ENCODE assay signal across 8 cellular contexts in the genomic region with DNA sequence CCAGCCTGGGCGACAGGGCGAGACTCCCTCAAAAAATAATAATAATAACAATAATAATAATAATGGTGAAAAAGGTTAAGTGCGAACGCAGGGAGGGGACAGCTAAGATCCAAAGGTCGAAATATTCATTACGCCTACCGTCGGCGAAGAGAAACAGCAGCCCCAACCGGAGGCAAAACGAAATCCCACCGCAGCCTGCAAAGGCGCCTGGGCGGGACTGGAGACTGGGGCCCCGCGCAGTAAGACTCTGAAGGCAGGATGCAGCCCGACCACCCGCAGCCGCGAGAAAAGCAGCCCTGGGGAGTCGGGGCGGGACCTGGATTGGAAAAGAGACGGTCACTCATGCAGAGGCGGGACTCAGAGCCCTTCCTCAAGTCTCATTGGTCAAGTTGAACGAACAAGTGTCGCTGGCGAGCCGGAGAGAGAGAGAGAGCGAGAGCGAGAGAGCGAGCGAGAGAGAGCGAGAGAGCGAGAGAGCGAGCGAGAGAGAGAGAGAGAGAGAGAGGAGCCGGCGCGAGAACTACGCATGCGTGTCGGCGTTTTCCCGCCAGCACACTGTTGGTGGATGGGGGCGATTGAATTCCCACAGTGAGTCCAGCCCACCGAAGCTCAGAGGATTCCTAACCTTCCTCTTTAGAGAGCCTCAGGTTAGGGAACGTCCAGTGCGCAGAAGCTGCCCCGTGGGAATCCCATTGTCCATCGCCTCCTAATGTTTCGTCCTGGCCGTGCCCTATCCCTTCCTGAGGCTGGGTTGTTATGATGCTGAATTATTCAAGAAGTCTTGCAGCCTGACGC. TPM values are rescaled to one million over a fixed set of nuclear protein-coding genes. Genes with fewer than 3 reads are reported as not detected.
DNase-seq lines count a peak whose midpoint lies in the region; ATAC-seq and FAIRE-seq lines count a peak whose summit lies in the region.

No MANE protein-coding gene starts in this region.

- FAIRE-seq in GM19239 (lab: Jason Lieb, UNC) = peak; percentile 83

- DNase-seq in GM19239 (ENCODE audit: insufficient read length, low spot score) (peak; percentile 88), NCI-H510A treated with DMSO at 0.1 percent for 48 hours (lab: John Stamatoyannopoulos, UW) (peak; percentile 98), left colon (peak; percentile 95 to 98)
- peak; percentile 98 for DNase-seq in activated CD4-positive, alpha-beta T cell treated with anti-CD3 and anti-CD28 coated beads for 36 hours
- peak; percentile 73 to 77 for DNase-seq in stimulated activated CD4-positive, alpha-beta T cell treated with anti-CD3 and anti-CD28 coated beads, Interleukin-1b, Interleukin-23, amount 100 ng/mL, for 4 hours (ENCODE audit: low read depth in 2 of 2)

- H3K27ac Mint-ChIP-seq in activated CD4-positive, alpha-beta T cell treated with anti-CD3 and anti-CD28 coated beads for 36 hours = peak overlapping the region; percentile 90

- H4K20me1 ChIP-seq in BLaER1 treated with 17β-estradiol and CSF1 and Interleukin-3, amounts not matched to agents 10 nM and 100 nM = no peaks in the 10 kb centered on the region

- H3K4me1 Mint-ChIP-seq in activated CD4-positive, alpha-beta T cell treated with anti-CD3 and anti-CD28 coated beads for 36 hours = peaks cover 44% of the 10 kb centered on the region

- H3K27me3 Mint-ChIP-seq in activated CD4-positive, alpha-beta T cell treated with anti-CD3 and anti-CD28 coated beads for 36 hours = peaks cover 2% of the 10 kb centered on the region

- H3K27me3 ChIP-seq in BLaER1 treated with 17β-estradiol and CSF1 and Interleukin-3, amounts not matched to agents 10 nM and 100 nM = no peaks in the 10 kb centered on the region

- H3K4me1 ChIP-seq in BLaER1 treated with 17β-estradiol and CSF1 and Interleukin-3, amounts not matched to agents 10 nM and 100 nM = peaks cover 42 to 55% (median 48%) of the 10 kb centered on the region in 10 experiments

- H3K9me3 Mint-ChIP-seq in activated CD4-positive, alpha-beta T cell treated with anti-CD3 and anti-CD28 coated beads for 36 hours (ENCODE audit: low read depth) = no peaks in the 10 kb centered on the region

- peaks cover 11% of the 10 kb centered on the region for H3K36me3 Mint-ChIP-seq in activated CD4-positive, alpha-beta T cell treated with anti-CD3 and anti-CD28 coated beads for 36 hours (ENCODE audit: low read depth)

- peak; percentile 89 for ATAC-seq in HG03442 (IDR thresholded peaks at IDR 0.05; ENCODE audit: unreplicated experiment)
- peak; percentile 96 for ATAC-seq in activated CD4-positive, alpha-beta T cell treated with anti-CD3 and anti-CD28 coated beads for 36 hours
- ATAC-seq in left colon = peak; percentile 82

- peak overlapping the region; percentile 51 to 90 (median 85); a peak in 21 of 22 replicates for H3K27ac ChIP-seq in BLaER1 treated with 17β-estradiol and CSF1 and Interleukin-3, amounts not matched to agents 10 nM and 100 nM
- peak overlapping the region; percentile 89 for H3K27ac ChIP-seq in cingulate gyrus (ENCODE audit: low read depth, low read length)

- no peaks in the 10 kb centered on the region for H3K9me3 ChIP-seq in BLaER1 treated with 17β-estradiol and CSF1 and Interleukin-3, amounts not matched to agents 10 nM and 100 nM (replicated peaks in 1 of 11)

- CTCF ChIA-PET in activated CD4-positive, alpha-beta T cell treated with anti-CD3 and anti-CD28 coated beads for 36 hours (lab: Charles Lee) = interaction anchor here (0.6 to 1.6 kb wide), 10 partner anchors 17 to 1443 kb away, joined by 3 to 6 read pairs (median 3); partner anchors contain the start of genes CLK2, KRTCAP2, RUSC1 and THBS3

- peaks cover 7 to 32% (median 19%) of the 10 kb centered on the region in 11 experiments; a peak in 20 of 22 replicates for H3K36me3 ChIP-seq in BLaER1 treated with 17β-estradiol and CSF1 and Interleukin-3, amounts not matched to agents 10 nM and 100 nM

- peak overlapping the region; percentile 80 to 98 (median 93) for H3K4me2 ChIP-seq in BLaER1 treated with 17β-estradiol and CSF1 and Interleukin-3, amounts not matched to agents 10 nM and 100 nM

- peak overlapping the region; percentile 81 to 87 (median 85) for H3K9ac ChIP-seq in BLaER1 treated with 17β-estradiol and CSF1 and Interleukin-3, amounts not matched to agents 10 nM and 100 nM

- POLR2A ChIA-PET in activated CD4-positive, alpha-beta T cell treated with anti-CD3 and anti-CD28 coated beads for 36 hours (lab: Charles Lee) = interaction anchor here (0.6 to 1.9 kb wide), 5 partner anchors 29 to 542 kb away, joined by 3 to 5 read pairs (median 4); partner anchors contain the start of gene CLK2

- peak overlapping the region; percentile 80 for H3K4me3 Mint-ChIP-seq in activated CD4-positive, alpha-beta T cell treated with anti-CD3 and anti-CD28 coated beads for 36 hours

- H3K4me3 ChIP-seq in BLaER1 treated with 17β-estradiol and CSF1 and Interleukin-3, amounts not matched to agents 10 nM and 100 nM = peak overlapping the region; percentile 60 to 76 (median 68)

- intact Hi-C loops in activated CD4-positive, alpha-beta T cell treated with anti-CD3 and anti-CD28 coated beads for 36 hours (cut with DNase I, micrococcal nuclease) = loop anchor here (1.0 to 2.0 kb wide), 4 partner anchors 17 to 109 kb away; partner anchors contain the start of genes CLK2 (in 1 of the 2), SLC50A1 (in 1 of the 2) and THBS3 (in 1 of the 2)
- intact Hi-C loops in left colon (cut with DNase I, micrococcal nuclease) = no loop called here

RNA-seq across cellular contexts. Expression of gene ENTREP3, which starts 10.7 kb away (rescaled TPM):
- 10 to 100 TPM; 29.7 to 34.8 TPM for total RNA-seq in activated CD4-positive, alpha-beta T cell treated with anti-CD3 and anti-CD28 coated beads for 36 hours
- total RNA-seq in left colon = 10 to 100 TPM; 19.9 to 21.7 TPM

RNA-seq across cellular contexts. Expression of gene SCAMP3, which starts 17.6 kb away (rescaled TPM):
- 10 to 100 TPM; 82.0 to 95.5 TPM for total RNA-seq in activated CD4-positive, alpha-beta T cell treated with anti-CD3 and anti-CD28 coated beads for 36 hours
- 10 to 100 TPM; 43.1 to 53.2 TPM for total RNA-seq in left colon

RNA-seq across cellular contexts. Expression of gene CLK2, which starts 28.7 kb away (rescaled TPM):
- total RNA-seq in activated CD4-positive, alpha-beta T cell treated with anti-CD3 and anti-CD28 coated beads for 36 hours = 10 to 100 TPM; 81.4 to 86.6 TPM
- 10 to 100 TPM; 34.3 to 41.0 TPM for total RNA-seq in left colon

RNA-seq across cellular contexts. Expression of gene HCN3, which starts 32.7 kb away (rescaled TPM):
- 1 to 10 TPM; 1.9 to 2.3 TPM for total RNA-seq in activated CD4-positive, alpha-beta T cell treated with anti-CD3 and anti-CD28 coated beads for 36 hours
- total RNA-seq in left colon = 10 to 100 TPM; 11.2 to 21.5 TPM

RNA-seq across cellular contexts. Expression of gene MTX1, which starts 36.1 kb away (rescaled TPM):
- 10 to 100 TPM; 52.8 to 52.9 TPM for total RNA-seq in activated CD4-positive, alpha-beta T cell treated with anti-CD3 and anti-CD28 coated beads for 36 hours
- total RNA-seq in left colon = 10 to 100 TPM; 36.3 to 46.4 TPM

Comparison
In these comparisons a context has a peak if more than half of its experiments do, and no peak if none do; other contexts are left out.
1. Peak in every context shown above with its lines: DNase-seq, ATAC-seq, H3K4me3 ChIP-seq and H3K27ac ChIP-seq.
2. intact Hi-C loops: an anchor here in activated CD4-positive, alpha-beta T cell treated with anti-CD3 and anti-CD28 coated beads for 36 hours (1.0 to 2.0 kb wide); none called in left colon.